ENCODE assay signal across 2 cellular contexts in genomic region chr7:149735779-149736477, GRCh38.
TF ChIP-seq lines count a peak whose summit lies in the region.

No MANE protein-coding gene starts in this region.

TF ChIP-seq in GM23338, 12 proteins besides CTCF, POLR2A, EP300 and RAD21 (continued from another document):
- TF ChIP-seq ZNF331 (CRISPR knock-in tag; IDR thresholded peaks at IDR 0.05; ENCODE audit: low read depth) (no peak), REST (IDR thresholded peaks at IDR 0.05; ENCODE audit: unreplicated experiment) (no peak), ZNF114 (CRISPR knock-in tag; IDR thresholded peaks at IDR 0.05) (no peak), EZH2 (IDR thresholded peaks at IDR 0.05; ENCODE audit: low read depth, unreplicated experiment) (no peak), ZNF462 (CRISPR knock-in tag; IDR thresholded peaks at IDR 0.05) (no peak), EZH2phosphoT487 (IDR thresholded peaks at IDR 0.05; ENCODE audit: unreplicated experiment) (no peak), CREB1 (CRISPR knock-in tag; IDR thresholded peaks at IDR 0.05; ENCODE audit: low read depth) (no peak), STAT1 (IDR thresholded peaks at IDR 0.05; ENCODE audit: unreplicated experiment) (no peak), NANOG (IDR thresholded peaks at IDR 0.05; ENCODE audit: borderline replicate concordance) (no peak), ETS1 (IDR thresholded peaks at IDR 0.05) (no peak)

TF ChIP-seq in K562, 482 proteins besides CTCF, POLR2A, EP300 and RAD21:
- TF ChIP-seq ZBTB33 (CRISPR knock-in tag; IDR thresholded peaks at IDR 0.05) (peak; percentile 14; the same call in 1 of the 2 replicates), ARID4B (CRISPR knock-in tag; IDR thresholded peaks at IDR 0.05) (peak; percentile 52; the same call in 1 of the 2 replicates), POLR3G (IDR thresholded peaks at IDR 0.05; ENCODE audit: extremely low read depth, insufficient read length, insufficient replicate concordance) (no peak), ZHX1 (conservative IDR thresholded peaks at IDR 0.05; ENCODE audit: low read length) (0 out of 2 replicates have a peak, but pooled peaks have one; percentile 31), POLR2G (IDR thresholded peaks at IDR 0.05; ENCODE audit: low read depth, low read length) (peak; percentile 52; the same call in 1 of the 2 replicates), KDM5B (IDR thresholded peaks at IDR 0.05; ENCODE audit: insufficient replicate concordance, low read depth, low read length) (peak; percentile 25), HNRNPLL (IDR thresholded peaks at IDR 0.05; ENCODE audit: low read depth, low read length, poor library complexity, severe bottlenecking) (peak; percentile 23), FOXP4 (CRISPR knock-in tag; IDR thresholded peaks at IDR 0.05; ENCODE audit: borderline replicate concordance) (no peak)
